6 cellular contexts compared by ENCODE assay signal in the genomic region with DNA sequence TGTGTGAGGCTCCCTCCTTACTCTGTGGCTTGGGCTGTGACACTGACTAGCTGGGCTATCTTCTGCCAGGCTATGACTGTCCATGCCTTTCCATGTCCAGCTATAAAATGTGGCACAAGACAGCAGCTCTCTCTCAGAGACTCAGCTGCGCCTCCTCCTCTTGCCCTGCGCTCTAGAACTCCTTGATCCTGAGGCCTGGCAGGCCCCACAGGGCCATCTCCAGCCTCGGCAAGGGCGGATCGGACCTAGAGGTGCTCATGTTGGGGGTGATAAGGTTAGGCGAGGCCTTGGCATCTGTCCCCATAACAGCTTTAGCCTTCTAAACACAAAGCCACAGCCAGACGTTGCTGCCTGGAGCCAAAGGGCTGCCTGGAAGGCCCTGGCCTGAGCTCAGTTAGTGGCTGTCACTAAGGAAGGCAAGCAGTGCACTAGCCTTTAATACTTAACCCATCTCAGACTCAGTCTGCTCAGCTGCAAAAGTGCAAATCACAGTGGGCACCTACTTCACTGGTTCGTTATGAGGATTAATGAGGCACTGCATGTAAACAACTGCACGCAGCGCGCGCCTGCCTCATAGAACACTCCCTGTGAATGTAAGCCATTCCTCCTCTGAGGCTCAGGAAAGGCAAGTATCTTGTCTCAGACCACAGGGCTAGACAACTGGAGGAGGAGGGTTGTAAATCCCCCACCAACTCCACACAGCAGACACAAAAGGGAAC. TPM values are rescaled to one million over a fixed set of nuclear protein-coding genes. Genes with fewer than 3 reads are reported as not detected.
DNase-seq lines count a peak whose midpoint lies in the region; ATAC-seq and TF ChIP-seq lines count a peak whose summit lies in the region.

No MANE protein-coding gene starts in this region.

- H3K4me3 Mint-ChIP-seq in activated naive CD8-positive, alpha-beta T cell treated with anti-CD3 and anti-CD28 coated beads, Interleukin-2, amount 50 U/mL, for 24 hours: peak overlapping the region; percentile 95

- intact Hi-C loops in posterior vena cava (cut with DNase I): no loop called here

- no peaks in the 10 kb centered on the region for H3K9me3 ChIP-seq in mucosa of stomach (ENCODE audit: control insufficient read depth, low read length)

- peak overlapping the region; percentile 87 for H3K27ac Mint-ChIP-seq in activated naive CD8-positive, alpha-beta T cell treated with anti-CD3 and anti-CD28 coated beads, Interleukin-2, amount 50 U/mL, for 24 hours

- H3K4me1 Mint-ChIP-seq in activated naive CD8-positive, alpha-beta T cell treated with anti-CD3 and anti-CD28 coated beads, Interleukin-2, amount 50 U/mL, for 24 hours: peaks cover 54% of the 10 kb centered on the region

- H3K4me1 ChIP-seq in mucosa of stomach (ENCODE audit: control insufficient read depth, insufficient read depth, low read length): peaks cover 59% of the 10 kb centered on the region

- H3K9ac ChIP-seq in mucosa of stomach (ENCODE audit: low read length): peak overlapping the region; percentile 96

- peaks cover 32% of the 10 kb centered on the region for H3K36me3 Mint-ChIP-seq in activated naive CD8-positive, alpha-beta T cell treated with anti-CD3 and anti-CD28 coated beads, Interleukin-2, amount 50 U/mL, for 24 hours (ENCODE audit: low read depth)

- no peak for TF ChIP-seq CTCF in HFF-Myc (IDR thresholded peaks at IDR 0.05; ENCODE audit: low read depth, low read length, missing control alignments)

- no peaks in the 10 kb centered on the region for H3K9me3 Mint-ChIP-seq in activated naive CD8-positive, alpha-beta T cell treated with anti-CD3 and anti-CD28 coated beads, Interleukin-2, amount 50 U/mL, for 24 hours

- ATAC-seq in activated naive CD8-positive, alpha-beta T cell treated with anti-CD3 and anti-CD28 coated beads, Interleukin-2, amount 50 U/mL, for 24 hours: no peak

- no peaks in the 10 kb centered on the region for H3K27me3 Mint-ChIP-seq in activated naive CD8-positive, alpha-beta T cell treated with anti-CD3 and anti-CD28 coated beads, Interleukin-2, amount 50 U/mL, for 24 hours

- H3K4me3 ChIP-seq in HFF-Myc (replicated peaks; ENCODE audit: low read depth, low read length) (peak overlapping the region; percentile 87), mucosa of stomach (ENCODE audit: low read length) (peak overlapping the region; percentile 78)

- DNase-seq in HFF-Myc (ENCODE audit: extremely low read depth, low read depth) (no peak), HT-29 (ENCODE audit: low spot score) (no peak), posterior vena cava (ENCODE audit: low spot score) (no peak)
- no peak for DNase-seq in activated naive CD8-positive, alpha-beta T cell treated with anti-CD3 and anti-CD28 coated beads, Interleukin-2, amount 50 U/mL, for 24 hours
- no peak for DNase-seq in stimulated activated CD4-positive, alpha-beta T cell treated with anti-CD3 and anti-CD28 coated beads, Interleukin-15, amount 100 ng/mL, for 24 hours

- no peaks in the 10 kb centered on the region for H3K36me3 ChIP-seq in mucosa of stomach (ENCODE audit: control insufficient read depth, insufficient read depth, low read length)

- no peaks in the 10 kb centered on the region for H3K27me3 ChIP-seq in mucosa of stomach (ENCODE audit: control insufficient read depth, insufficient read depth, low read length)

RNA-seq across cellular contexts. Expression of a gene that starts 1.2 kb away (rescaled TPM):
- total RNA-seq in HT-29 (2014; rRNA removed; shearing (Covaris generic)): 178 and 179 TPM in 2 replicates
- total RNA-seq in posterior vena cava: 10 to 100 TPM; 73.5 to 82.1 TPM

RNA-seq across cellular contexts. Expression of a gene that starts 2.0 kb away (rescaled TPM):
- total RNA-seq in HT-29 (2014; rRNA removed; shearing (Covaris generic)): 170 and 171 TPM in 2 replicates
- 10 to 100 TPM; 42.5 to 54.0 TPM for total RNA-seq in posterior vena cava

RNA-seq across cellular contexts. Expression of a gene that starts 39.1 kb away (rescaled TPM):
- 11.7 and 13.5 TPM in 2 replicates for total RNA-seq in HT-29 (2014; rRNA removed; shearing (Covaris generic))
- total RNA-seq in posterior vena cava: 1 to 10 TPM; 6.6 to 9.3 TPM

RNA-seq across cellular contexts. Expression of a gene that starts 49.2 kb away (rescaled TPM):
- total RNA-seq in HT-29 (2014; rRNA removed; shearing (Covaris generic)): 15.1 and 27.1 TPM in 2 replicates
- 1 to 10 TPM; 5.1 to 6.3 TPM for total RNA-seq in posterior vena cava

RNA-seq across cellular contexts. Expression of a gene that starts 58.6 kb away (rescaled TPM):
- total RNA-seq in HT-29 (2014; rRNA removed; shearing (Covaris generic)): not detected in 2 replicates
- under 1 TPM; 0.24 to 0.28 TPM for total RNA-seq in posterior vena cava
